8 cellular contexts compared by ENCODE assay signal in genomic region chr2:219252900-219253752, GRCh38. TPM values are rescaled to one million over a fixed set of nuclear protein-coding genes. Genes with fewer than 3 reads are reported as not detected.
A peak's percentile ranks its signal among the peaks of the same experiment; 100 is the strongest.
DNase-seq lines count a peak whose midpoint lies in the region; ATAC-seq and TF ChIP-seq lines count a peak whose summit lies in the region.

Gene TUBA4B (plus strand): TSS chr2:219253243. CDS start chr2:219253408, 165 bp downstream.

- H3K4me3 Mint-ChIP-seq in naive thymus-derived CD4-positive, alpha-beta T cell, result peak within 1 kb of the TSS; percentile 82 to 100 (median 92)
- peak within 1 kb of the TSS; percentile 84 for H3K4me3 Mint-ChIP-seq in type B pancreatic cell

- TF ChIP-seq CTCF in esophagus squamous epithelium (IDR thresholded peaks at IDR 0.05) (no peak), type B pancreatic cell (conservative IDR thresholded peaks at IDR 0.05) (no peak)

- peaks cover 0 to 8% (median 0%) of the 10 kb centered on the region in 11 donors for H3K9me3 Mint-ChIP-seq in naive thymus-derived CD4-positive, alpha-beta T cell
- no peaks in the 10 kb centered on the region for H3K9me3 Mint-ChIP-seq in type B pancreatic cell

- DNase-seq in ELF-1 (ENCODE audit: low read depth, low spot score) (peak; percentile 52), H7 (peak; percentile 89), NCI-H226 (peak; percentile 48), activated T-cell treated with anti-CD3 and anti-CD28 coated beads for 4 hours (peak; percentile 27), esophagus squamous epithelium (lab: John Stamatoyannopoulos, UW) (no peak), type B pancreatic cell (ENCODE audit: extremely low spot score, unreplicated experiment) (no peak)
- DNase-seq in naive thymus-derived CD4-positive, alpha-beta T cell, result peak in 8 of 9 donors; percentile 31 to 72 (median 45)

- H3K9me3 ChIP-seq in esophagus squamous epithelium, result no peaks in the 10 kb centered on the region
- no peaks in the 10 kb centered on the region for H3K9me3 ChIP-seq in naive thymus-derived CD4-positive, alpha-beta T cell (ENCODE audit: control insufficient read depth in 2 of 3, low read length in 3 of 3)

- peak within 1 kb of the TSS; percentile 93 to 96 (median 95) for H3K27ac ChIP-seq in esophagus squamous epithelium
- H3K27ac ChIP-seq in naive thymus-derived CD4-positive, alpha-beta T cell (ENCODE audit: low read depth, low read length), result peak within 1 kb of the TSS; percentile 95

- intact Hi-C loops in esophagus squamous epithelium (cut with DNase I), result no loop called here
- intact Hi-C loops in naive thymus-derived CD4-positive, alpha-beta T cell (cut with micrococcal nuclease), result loop anchor here (1.0 to 10.0 kb wide), 16 partner anchors 8 to 968 kb away; partner anchors contain the start of genes ANKZF1 (in 2 of the 2), ATG9A (in 2 of the 2), CNOT9 (in 2 of the 2) and GLB1L (in 2 of the 2)

- H3K27ac Mint-ChIP-seq in naive thymus-derived CD4-positive, alpha-beta T cell, result peak within 1 kb of the TSS; percentile 88 to 99 (median 94)
- peak within 1 kb of the TSS; percentile 64 for H3K27ac Mint-ChIP-seq in type B pancreatic cell

- peaks cover 5 to 48% (median 34%) of the 10 kb centered on the region in 5 donors for H3K36me3 Mint-ChIP-seq in naive thymus-derived CD4-positive, alpha-beta T cell
- no peaks in the 10 kb centered on the region for H3K36me3 Mint-ChIP-seq in type B pancreatic cell

- H3K4me1 ChIP-seq in esophagus squamous epithelium, result peaks cover 50 to 78% (median 58%) of the 10 kb centered on the region in 3 donors
- H3K4me1 ChIP-seq in naive thymus-derived CD4-positive, alpha-beta T cell (ENCODE audit: control insufficient read depth in 2 of 2, insufficient read depth in 2 of 2, low read length in 2 of 2), result peaks cover 40 to 46% of the 10 kb centered on the region in 2 donors

- H3K27me3 ChIP-seq in H7 (ENCODE audit: control insufficient read depth, insufficient read depth, low read length) (peaks cover 46% of the 10 kb centered on the region), esophagus squamous epithelium (peaks cover 0 to 2% (median 0%) of the 10 kb centered on the region in 4 donors)
- no peaks in the 10 kb centered on the region for H3K27me3 ChIP-seq in naive thymus-derived CD4-positive, alpha-beta T cell (ENCODE audit: control insufficient read depth in 2 of 2, insufficient read depth in 2 of 2, low read length in 2 of 2)

- WGBS in esophagus squamous epithelium, 2 donors, result 1 to 8% methylated on average over 4 to 28 of the region's 49 CpGs

- H3K4me3 ChIP-seq in H7 (ENCODE audit: insufficient read depth, low read depth, low read length) (peak within 1 kb of the TSS; percentile 43), esophagus squamous epithelium (peak within 1 kb of the TSS; percentile 65 to 83 (median 74))
- H3K4me3 ChIP-seq in naive thymus-derived CD4-positive, alpha-beta T cell (ENCODE audit: low read length), result peak within 1 kb of the TSS; percentile 79

- POLR2A ChIA-PET in naive thymus-derived CD4-positive, alpha-beta T cell (lab: Charles Lee), result interaction anchor here (0.6 to 14.3 kb wide), 24 partner anchors 9 to 1091 kb away, joined by 3 to 575 read pairs (median 4); partner anchors contain the start of genes ABCB6, ANKZF1, ATG9A and CNPPD1

- ATAC-seq in naive thymus-derived CD4-positive, alpha-beta T cell, result peak; percentile 34
- no peak for ATAC-seq in GM21825 (IDR thresholded peaks at IDR 0.05; ENCODE audit: unreplicated experiment)

- CTCF ChIA-PET in naive thymus-derived CD4-positive, alpha-beta T cell (lab: Charles Lee), result interaction anchor here (0.7 to 4.1 kb wide), 11 partner anchors 8 to 84 kb away, joined by 3 to 21 read pairs (median 5); partner anchors contain the start of genes ANKZF1, ATG9A, CNPPD1 and GLB1L

- no peak for TF ChIP-seq POLR2A in esophagus squamous epithelium (IDR thresholded peaks at IDR 0.05)

- peaks cover 32 to 62% (median 55%) of the 10 kb centered on the region in 7 donors for H3K4me1 Mint-ChIP-seq in naive thymus-derived CD4-positive, alpha-beta T cell
- peaks cover 14% of the 10 kb centered on the region for H3K4me1 Mint-ChIP-seq in type B pancreatic cell (ENCODE audit: unreplicated experiment)

- H3K36me3 ChIP-seq in H7 (replicated peaks; ENCODE audit: control insufficient read depth, insufficient read depth, low read length) (peaks cover 3% of the 10 kb centered on the region), esophagus squamous epithelium (peaks cover 6 to 27% (median 8%) of the 10 kb centered on the region in 3 donors)
- H3K36me3 ChIP-seq in naive thymus-derived CD4-positive, alpha-beta T cell (ENCODE audit: control insufficient read depth in 2 of 3, insufficient read depth in 3 of 3, low read length in 3 of 3), result peaks cover 10 to 46% (median 17%) of the 10 kb centered on the region in 3 experiments

- no peaks in the 10 kb centered on the region for H3K27me3 Mint-ChIP-seq in naive thymus-derived CD4-positive, alpha-beta T cell
- peaks cover 56% of the 10 kb centered on the region for H3K27me3 Mint-ChIP-seq in type B pancreatic cell

RNA-seq across cellular contexts. Expression of gene TUBA4B, which starts in this region (rescaled TPM):
- 0.28 TPM in 1 of 2 replicates, not detected in the other for total RNA-seq in H7 (2014; rRNA removed; shearing (Covaris generic))
- total RNA-seq in esophagus squamous epithelium, result not detected
- total RNA-seq in naive thymus-derived CD4-positive, alpha-beta T cell, result not detected
- polyA plus RNA-seq in naive thymus-derived CD4-positive, alpha-beta T cell, result not detected
- not detected in 2 replicates for total RNA-seq in type B pancreatic cell (ENCODE audit: low replicate concordance)

Comparison
In these comparisons a context has a peak if more than half of its experiments do, and no peak if none do; other contexts are left out.
1. Peak in DNase-seq and H3K4me3 ChIP-seq in H7; RNA of the gene not detected or under 1 TPM.
2. Peak in DNase-seq, ATAC-seq, H3K4me3 ChIP-seq and H3K27ac ChIP-seq in naive thymus-derived CD4-positive, alpha-beta T cell; RNA of the gene not detected or under 1 TPM.
3. DNase-seq: peak in ELF-1 (single experiment), NCI-H226 (single experiment) and activated T-cell treated with anti-CD3 and anti-CD28 coated beads for 4 hours (single experiment); none in esophagus squamous epithelium (single experiment) and type B pancreatic cell (single experiment).
4. Peak in every context shown above with its lines, with median percentiles within 50 percentile points of each other: H3K4me3 ChIP-seq.